ENCODE assay signal across 21 cellular contexts in genomic region chr2:106599540-106599939, GRCh38.
DNase-seq lines count a peak whose midpoint lies in the region; ATAC-seq, FAIRE-seq and TF ChIP-seq lines count a peak whose summit lies in the region.
"Had no signal": no experiment of that assay in that cellular context is flagged by ENCODE, and none has a peak within 500 bp of the region (broad histone marks: within the 10 kb centered on the region; RNA-seq: fewer than 3 reads in every experiment).

No MANE protein-coding gene starts in this region.

- H4K20me1 ChIP-seq in IMR-90 (ENCODE audit: insufficient read depth, low read length) (no peaks in the 10 kb centered on the region), H1 (replicated peaks in 1 of 2; ENCODE audit: control insufficient read depth in 1 of 2, insufficient read depth in 2 of 2, low read length in 2 of 2) (no peaks in the 10 kb centered on the region), hepatocyte (ENCODE audit: insufficient read depth, poor library complexity, severe bottlenecking) (no peaks in the 10 kb centered on the region)
- H4K20me1 ChIP-seq: BLaER1 treated with 17β-estradiol and CSF1 and Interleukin-3, amounts not matched to agents 10 nM and 100 nM had no signal

- H2BK5ac ChIP-seq in IMR-90 (ENCODE audit: low read depth, low read length, poor library complexity, severe bottlenecking): no peak overlapping the region
- no peak overlapping the region for H2BK5ac ChIP-seq in H1 (ENCODE audit: low read depth, low read length)

- H2BK12ac ChIP-seq in H1 (ENCODE audit: low read depth, low read length): no peak overlapping the region

- in situ Hi-C loops in IMR-90 (cut with MboI; ENCODE audit: low sequenced_read_pairs): no loop called here

- H2BK20ac ChIP-seq in IMR-90 (ENCODE audit: low read depth, low read length): no peak overlapping the region
- no peak overlapping the region for H2BK20ac ChIP-seq in H1 (ENCODE audit: low read length)

- H3K9me3 ChIP-seq in A549 (peaks cover 6% of the 10 kb centered on the region; the same call in 1 of the 3 replicates), IMR-90 (ENCODE audit: control insufficient read depth, insufficient read depth, low read length) (no peaks in the 10 kb centered on the region), H1 (ENCODE audit: insufficient read depth in 2 of 2, low read depth in 1 of 2, low read length in 1 of 2) (peaks cover 9 to 11% of the 10 kb centered on the region in 2 experiments; a peak in 3 of 4 replicates), hepatocyte (ENCODE audit: low read depth) (no peaks in the 10 kb centered on the region)
- H3K9me3 ChIP-seq: Caco-2 had no signal

- H3K79me1 ChIP-seq in IMR-90 (ENCODE audit: low read depth in 1 of 2, low read length in 2 of 2): no peaks in the 10 kb centered on the region
- no peaks in the 10 kb centered on the region for H3K79me1 ChIP-seq in H1 (ENCODE audit: low read depth, low read length)

- TF ChIP-seq RAD21 in A549 (conservative IDR thresholded peaks at IDR 0.05 in 1 of 2, IDR thresholded peaks at IDR 0.05 in 1 of 2): no peak
- no peak for TF ChIP-seq RAD21 in IMR-90 (IDR thresholded peaks at IDR 0.05; ENCODE audit: low read length)
- TF ChIP-seq RAD21 in H1 (IDR thresholded peaks at IDR 0.05 in 1 of 2, conservative IDR thresholded peaks at IDR 0.05 in 1 of 2; ENCODE audit: low read depth in 2 of 2, low read length in 2 of 2): no peak

- H4K91ac ChIP-seq in IMR-90 (ENCODE audit: insufficient read depth, low read depth, low read length) (no peak overlapping the region), H1 (replicated peaks; ENCODE audit: insufficient read length, low read length) (no peak overlapping the region)

- no peaks in the 10 kb centered on the region for H3K27me3 ChIP-seq in IMR-90 (ENCODE audit: control insufficient read depth, insufficient read depth, low read length)
- no peaks in the 10 kb centered on the region for H3K27me3 ChIP-seq in H1 (replicated peaks in 1 of 4; ENCODE audit: control insufficient read depth in 3 of 4, extremely low read depth in 1 of 4, insufficient read depth in 3 of 4, low read length in 3 of 4)
- H3K27me3 ChIP-seq in hepatocyte: no peaks in the 10 kb centered on the region
- H3K27me3 ChIP-seq: BLaER1 treated with 17β-estradiol and CSF1 and Interleukin-3, amounts not matched to agents 10 nM and 100 nM had no signal

- POLR2A ChIA-PET in A549 (lab: Yijun Ruan, JAX) (no interaction called here), IMR-90 (lab: Charles Lee; ENCODE audit: unreplicated experiment) (no interaction called here), H1 (lab: Charles Lee; ENCODE audit: partially characterized antibody) (no interaction called here)

- no peak overlapping the region for H3K18ac ChIP-seq in IMR-90 (ENCODE audit: low read depth, low read length)
- H3K18ac ChIP-seq in H1 (ENCODE audit: extremely low read depth, low read length): no peak overlapping the region

- H3K14ac ChIP-seq in IMR-90 (replicated peaks; ENCODE audit: low read depth, low read length) (no peak overlapping the region), H1 (ENCODE audit: insufficient read length) (no peak overlapping the region)

- no peak for TF ChIP-seq CTCF in A549 (IDR thresholded peaks at IDR 0.05)
- TF ChIP-seq CTCF in IMR-90 (conservative IDR thresholded peaks at IDR 0.05; ENCODE audit: low read depth, low read length): no peak
- no peak for TF ChIP-seq CTCF in H1 (IDR thresholded peaks at IDR 0.05; ENCODE audit: control extremely low read depth in 1 of 3, insufficient read depth in 1 of 3, low read depth in 1 of 3, low read length in 3 of 3)
- TF ChIP-seq CTCF in hepatocyte (IDR thresholded peaks at IDR 0.05; ENCODE audit: poor library complexity): no peak

- H3K56ac ChIP-seq in IMR-90 (ENCODE audit: extremely low read depth, insufficient read depth, low read length) (no peak overlapping the region), H1 (replicated peaks; ENCODE audit: insufficient read length, low read depth, low read length) (no peak overlapping the region)

- dilution Hi-C loops in IMR-90 (cut with HindIII; ENCODE audit: low sequenced_read_pairs, unreplicated experiment): no loop called here

- FAIRE-seq in A549 (lab: Jason Lieb, UNC): no peak
- FAIRE-seq in H1 (lab: Jason Lieb, UNC): no peak
- FAIRE-seq: A204.1, D721Med, G401.6, GM12891, GM19239 had no signal

- H3K23me2 ChIP-seq in H1 (ENCODE audit: low read depth, low read length): no peaks in the 10 kb centered on the region

- no peak overlapping the region for H2AK9ac ChIP-seq in IMR-90 (replicated peaks; ENCODE audit: low read depth, low read length, poor library complexity)

- no peak overlapping the region for H2AK5ac ChIP-seq in IMR-90 (ENCODE audit: low read depth, low read length)
- H2AK5ac ChIP-seq in H1 (ENCODE audit: low read depth, low read length): no peak overlapping the region

- no peaks in the 10 kb centered on the region for H3K4me1 ChIP-seq in A549
- no peaks in the 10 kb centered on the region for H3K4me1 ChIP-seq in IMR-90 (ENCODE audit: control insufficient read depth, insufficient read depth, low read length)
- H3K4me1 ChIP-seq in H1 (replicated peaks in 1 of 4; ENCODE audit: control insufficient read depth in 3 of 4, insufficient read depth in 4 of 4, low read length in 3 of 4): no peaks in the 10 kb centered on the region
- no peaks in the 10 kb centered on the region for H3K4me1 ChIP-seq in hepatocyte (ENCODE audit: insufficient read depth)
- H3K4me1 ChIP-seq: BLaER1 treated with 17β-estradiol and CSF1 and Interleukin-3, amounts not matched to agents 10 nM and 100 nM; Caco-2 had no signal

- TF ChIP-seq POLR2A in A549 (IDR thresholded peaks at IDR 0.05; ENCODE audit: low read length): no peak
- no peak for TF ChIP-seq POLR2A in IMR-90 (IDR thresholded peaks at IDR 0.05; ENCODE audit: low read depth, low read length)
- no peak for TF ChIP-seq POLR2A in H1 (IDR thresholded peaks at IDR 0.05; ENCODE audit: control extremely low read depth in 1 of 2, low read depth in 2 of 2, low read length in 2 of 2)

- no TSS peak for BruUV-seq in IMR-90 (replicated peaks; lab: Mats Ljungman, UMichigan)

- no peaks in the 10 kb centered on the region for H3K9me1 ChIP-seq in IMR-90 (ENCODE audit: insufficient read depth, low read length)

- no peak overlapping the region for H3K23ac ChIP-seq in IMR-90 (ENCODE audit: low read depth, low read length)
- H3K23ac ChIP-seq in H1 (ENCODE audit: insufficient read length): no peak overlapping the region

- H3K4me2 ChIP-seq in A549 (no peak overlapping the region), IMR-90 (ENCODE audit: low read depth, low read length) (no peak overlapping the region), H1 (ENCODE audit: insufficient read depth in 1 of 2, low read depth in 2 of 2, low read length in 2 of 2) (no peak overlapping the region), hepatocyte (no peak overlapping the region)
- H3K4me2 ChIP-seq: BLaER1 treated with 17β-estradiol and CSF1 and Interleukin-3, amounts not matched to agents 10 nM and 100 nM had no signal

- H3K4me3 ChIP-seq in A549 (no peak overlapping the region), IMR-90 (ENCODE audit: insufficient read depth, low read depth, low read length) (no peak overlapping the region), H1 (ENCODE audit: extremely low read depth in 1 of 4, insufficient read depth in 2 of 4, low read depth in 3 of 4, low read length in 4 of 4) (no peak overlapping the region), hepatocyte (no peak overlapping the region)
- H3K4me3 ChIP-seq: BLaER1 treated with 17β-estradiol and CSF1 and Interleukin-3, amounts not matched to agents 10 nM and 100 nM had no signal

- H4K8ac ChIP-seq in IMR-90 (ENCODE audit: low read depth in 2 of 2, low read length in 2 of 2): no peak overlapping the region
- H4K8ac ChIP-seq in H1 (ENCODE audit: extremely low read depth, insufficient read depth, low read length): no peak overlapping the region

- H3K36me3 ChIP-seq in IMR-90 (ENCODE audit: control insufficient read depth, insufficient read depth, low read length): no peaks in the 10 kb centered on the region
- no peaks in the 10 kb centered on the region; a peak in 1 of 8 replicates for H3K36me3 ChIP-seq in H1 (ENCODE audit: control insufficient read depth in 2 of 4, insufficient read depth in 4 of 4, low read length in 3 of 4)
- no peaks in the 10 kb centered on the region for H3K36me3 ChIP-seq in hepatocyte (replicated peaks; ENCODE audit: insufficient read depth, low read depth)
- H3K36me3 ChIP-seq: BLaER1 treated with 17β-estradiol and CSF1 and Interleukin-3, amounts not matched to agents 10 nM and 100 nM had no signal

- H2BK120ac ChIP-seq in IMR-90 (ENCODE audit: low read depth, low read length) (no peak overlapping the region), H1 (replicated peaks; ENCODE audit: low read depth, low read length) (no peak overlapping the region)

- TF ChIP-seq EP300 in A549 (IDR thresholded peaks at IDR 0.05) (no peak), H1 (IDR thresholded peaks at IDR 0.05; ENCODE audit: borderline replicate concordance in 1 of 2, low read depth in 2 of 2, low read length in 2 of 2) (no peak)

- H2AFZ ChIP-seq in IMR-90 (replicated peaks; ENCODE audit: low read length, poor library complexity): no peak overlapping the region
- H2AFZ ChIP-seq in H1 (ENCODE audit: low read length): no peak overlapping the region
- no peak overlapping the region for H2AFZ ChIP-seq in hepatocyte

- ATAC-seq in A549 (no peak), IMR-90 (ENCODE audit: low read depth) (no peak)
- ATAC-seq: CD8-positive, alpha-beta T cell had no signal

- H2BK15ac ChIP-seq in IMR-90 (ENCODE audit: low read depth, low read length) (no peak overlapping the region), H1 (ENCODE audit: low read length) (no peak overlapping the region)

- no peaks in the 10 kb centered on the region for H3K9me2 ChIP-seq in hepatocyte (replicated peaks; ENCODE audit: insufficient read depth)

- CTCF ChIA-PET in A549 (lab: Yijun Ruan, JAX): interaction anchor here (1.5 kb wide), 1 partner anchor 17 kb away, joined by 9 read pairs; no protein-coding TSS in a partner anchor
- CTCF ChIA-PET in IMR-90 (lab: Yijun Ruan, JAX): no interaction called here
- CTCF ChIA-PET in H1 (lab: Charles Lee; ENCODE audit: partially characterized antibody): interaction anchor here (1.3 kb wide), 1 partner anchor 36 kb away, joined by 3 read pairs; no protein-coding TSS in a partner anchor

- H3K4ac ChIP-seq in IMR-90 (ENCODE audit: low read depth, low read length) (no peak overlapping the region), H1 (replicated peaks; ENCODE audit: insufficient read length, low read depth, low read length) (no peak overlapping the region)

- H3K79me2 ChIP-seq in H1 (ENCODE audit: control insufficient read depth in 1 of 2, insufficient read depth in 2 of 2, low read length in 2 of 2) (no peaks in the 10 kb centered on the region), hepatocyte (no peaks in the 10 kb centered on the region)

- H4K5ac ChIP-seq in IMR-90 (ENCODE audit: low read depth, low read length) (no peak overlapping the region), H1 (ENCODE audit: insufficient read length, low read depth, low read length) (no peak overlapping the region)

- intact Hi-C loops in IMR-90 (cut with micrococcal nuclease): no loop called here

- H3K9ac ChIP-seq in IMR-90 (ENCODE audit: low read depth, low read length) (no peak overlapping the region), H1 (replicated peaks in 1 of 4; ENCODE audit: extremely low read depth in 1 of 4, low read depth in 3 of 4, low read length in 3 of 4) (no peak overlapping the region)
- H3K9ac ChIP-seq: BLaER1 treated with 17β-estradiol and CSF1 and Interleukin-3, amounts not matched to agents 10 nM and 100 nM had no signal

- DNase-seq in A549 (ENCODE audit: low read depth in 1 of 2, low spot score in 1 of 2) (no peak), IMR-90 (no peak), H1 (ENCODE audit: low read depth in 1 of 2, low spot score in 2 of 2) (no peak), hepatocyte (ENCODE audit: low spot score) (no peak), mucosa of gallbladder (ENCODE audit: low spot score) (no peak), NCI-H146 treated with DMSO at 0.1 percent for 48 hours (lab: John Stamatoyannopoulos, UW; ENCODE audit: unreplicated experiment) (no peak)
- DNase-seq: 8988T; AML-193; Caco-2; Calu3; CD4-positive, alpha-beta T cell; CD8-positive, alpha-beta T cell; DMS79 treated with DMSO at 0.1 percent for 48 hours; GF-D8 had no signal

- 85% methylated on average over 3 of the region's 3 CpGs for WGBS in A549 (ENCODE audit: missing lambda C conversion rate)
- WGBS in IMR-90 (ENCODE audit: extremely low coverage in 2 of 2, insufficient read length in 1 of 2), 2 experiments: no CpG with 5 or more reads among the region's 3 CpGs
- 98% methylated on average over 3 of the region's 3 CpGs; no CpG with 5 or more reads in 1 of the 2 experiments for WGBS in H1 (ENCODE audit: extremely low coverage in 1 of 2, insufficient coverage in 1 of 2, insufficient read length in 1 of 2, insufficient replicate concordance in 2 of 2, low coverage in 1 of 2, low lambda C conversion rate in 2 of 2, missing lambda C conversion rate in 1 of 2), 2 experiments
- 90% methylated on average over 3 of the region's 3 CpGs for WGBS in hepatocyte (ENCODE audit: low lambda C conversion rate, missing lambda C conversion rate)

- H3K27ac ChIP-seq in A549 (no peak overlapping the region), IMR-90 (ENCODE audit: insufficient read depth, low read length) (no peak overlapping the region), H1 (ENCODE audit: low read depth, low read length) (no peak overlapping the region), hepatocyte (no peak overlapping the region)
- H3K27ac ChIP-seq: BLaER1 treated with 17β-estradiol and CSF1 and Interleukin-3, amounts not matched to agents 10 nM and 100 nM; C4-2B had no signal

Comparison
In these comparisons a context has a peak if more than half of its experiments do, and no peak if none do; other contexts are left out.
1. Of the 18 proteins assayed by ChIP-seq in both H1 and A549: peak only in H1: none; only in A549: none; in both: MAFK; in neither: 17.